28 cellular contexts compared by ENCODE assay signal in the genomic region with DNA sequence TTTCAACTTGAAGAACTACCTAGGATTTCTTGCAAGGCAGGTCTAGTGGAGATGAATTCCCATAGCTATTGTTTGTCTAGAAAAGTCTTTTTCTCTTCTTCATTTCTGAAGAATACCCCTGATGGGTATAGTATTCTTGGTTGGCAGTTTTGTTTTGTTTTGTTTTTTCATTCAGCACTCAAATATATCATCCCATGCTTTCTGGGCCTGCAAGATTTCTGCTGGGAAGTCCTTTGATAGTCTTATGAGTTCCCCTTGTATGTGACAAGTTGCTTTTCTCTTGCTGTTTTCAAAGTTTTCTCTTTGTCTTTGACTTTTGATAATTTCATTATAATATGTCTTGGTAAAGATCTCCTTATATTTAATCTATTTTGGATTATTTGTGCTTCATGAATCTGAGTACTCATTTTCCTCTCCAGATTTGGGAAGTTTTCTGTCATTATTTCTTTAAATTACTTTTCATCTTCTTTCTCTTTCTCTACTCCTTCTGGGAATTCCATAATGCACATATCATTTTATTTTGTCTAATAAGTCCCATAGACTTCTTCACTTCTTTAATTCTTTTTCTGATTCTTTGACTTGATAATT.
"Had no signal": no experiment of that assay in that cellular context is flagged by ENCODE, and none has a peak within 500 bp of the region (broad histone marks: within the 10 kb centered on the region; RNA-seq: fewer than 3 reads in every experiment).

No MANE protein-coding gene starts in this region.

- ATAC-seq: effector memory CD8-positive, alpha-beta T cell; esophagus mucosa; foreskin keratinocyte; gastrocnemius medialis; gastroesophageal sphincter; heart left ventricle; heart right ventricle had no signal

- H3K27me3 ChIP-seq: colonic mucosa, dorsolateral prefrontal cortex, esophagus muscularis mucosa, esophagus squamous epithelium, gastrocnemius medialis, gastroesophageal sphincter, heart left ventricle, heart right ventricle had no signal

- FAIRE-seq: colon, endometrium, endothelial cell of umbilical vein, frontal cortex had no signal

- H3K4me3 ChIP-seq: colonic mucosa, coronary artery, dorsolateral prefrontal cortex, esophagus muscularis mucosa, esophagus squamous epithelium, gastrocnemius medialis, gastroesophageal sphincter, heart left ventricle, heart right ventricle had no signal

- H3K36me3 ChIP-seq: colonic mucosa, esophagus muscularis mucosa, esophagus squamous epithelium, gastrocnemius medialis, gastroesophageal sphincter, heart left ventricle, heart right ventricle had no signal

- H3K4me1 ChIP-seq: colonic mucosa, esophagus muscularis mucosa, foreskin keratinocyte, gastrocnemius medialis, gastroesophageal sphincter, heart left ventricle, heart right ventricle had no signal

- DNase-seq: colonic mucosa; cortex of kidney; dermis blood vessel endothelial cell; dorsolateral prefrontal cortex; effector CD4-positive, alpha-beta T cell; effector CD8-positive, alpha-beta T cell; effector memory CD4-positive, alpha-beta T cell; effector memory CD8-positive, alpha-beta T cell; endodermal cell; erythroblast; esophagus squamous epithelium; foreskin fibroblast; foreskin keratinocyte; foreskin melanocyte; gastrocnemius medialis; glutamatergic neuron; head of caudate nucleus; heart left ventricle; heart right ventricle had no signal

- H3K27ac ChIP-seq: colonic mucosa, coronary artery, dorsolateral prefrontal cortex, epithelial cell of prostate, esophagus muscularis mucosa, esophagus squamous epithelium, foreskin keratinocyte, gastrocnemius medialis, gastroesophageal sphincter, heart left ventricle, heart right ventricle had no signal

- H3K9me3 ChIP-seq: colonic mucosa, gastrocnemius medialis had no signal
